Comparison of ENCODE assay signal across 11 cellular contexts in the genomic region with DNA sequence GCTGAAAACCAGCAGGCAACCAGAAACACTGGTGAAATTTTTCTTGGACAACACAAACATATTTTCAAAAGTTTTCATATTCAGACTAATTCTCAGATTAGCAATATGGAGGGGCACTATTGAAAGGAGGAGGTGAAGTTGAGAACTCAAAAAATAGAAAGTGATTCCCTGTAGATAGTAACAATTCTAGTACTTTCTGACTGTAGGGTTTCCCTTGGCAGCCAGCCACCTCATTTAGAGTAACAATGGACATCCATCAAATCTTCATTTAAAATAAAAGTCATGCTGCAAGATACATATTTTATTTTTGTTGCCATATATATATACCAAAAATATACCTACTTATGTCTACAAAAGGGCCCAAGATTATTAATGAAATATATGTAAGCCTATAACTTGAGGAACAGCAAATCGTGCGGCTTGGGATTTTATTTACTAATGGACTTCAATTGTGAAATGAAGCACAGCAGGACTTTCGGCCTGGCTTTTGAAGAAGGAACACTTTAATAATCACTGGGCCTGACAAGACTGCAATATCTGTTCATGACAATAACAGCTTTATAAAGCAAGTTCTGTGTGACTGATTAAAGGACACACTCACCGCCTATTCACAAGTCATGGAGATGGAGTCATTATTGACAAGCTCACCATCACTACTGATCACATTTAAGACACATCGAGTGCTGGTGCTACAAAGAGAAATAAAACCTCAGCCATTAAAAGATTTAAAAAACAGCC. TPM values are rescaled to one million over a fixed set of nuclear protein-coding genes. Genes with fewer than 3 reads are reported as not detected.
A peak's percentile ranks its signal among the peaks of the same experiment; 100 is the strongest.
DNase-seq lines count a peak whose midpoint lies in the region; ATAC-seq, FAIRE-seq and TF ChIP-seq lines count a peak whose summit lies in the region.
"Had no signal": no experiment of that assay in that cellular context is flagged by ENCODE, and none has a peak within 500 bp of the region (broad histone marks: within the 10 kb centered on the region; RNA-seq: fewer than 3 reads in every experiment).

No MANE protein-coding gene starts in this region.

- H3K36me3 Mint-ChIP-seq in activated T-cell treated with anti-CD3 and anti-CD28 coated beads, Interleukin-2, amount 50 U/mL, for 24 hours (ENCODE audit: low read depth): peaks cover 18% of the 10 kb centered on the region
- no peaks in the 10 kb centered on the region for H3K36me3 Mint-ChIP-seq in stimulated activated memory B cell treated with anti-CD40 and anti-IgM and Interleukin-4, amounts not matched to agents 10 μg/mL and 1 μg/mL and 100 μg/mL, for 72 hours

- no peak overlapping the region for H3K4me3 ChIP-seq in coronary artery

- no peaks in the 10 kb centered on the region for H3K9me3 Mint-ChIP-seq in activated T-cell treated with anti-CD3 and anti-CD28 coated beads, Interleukin-2, amount 50 U/mL, for 24 hours
- H3K9me3 Mint-ChIP-seq in stimulated activated memory B cell treated with anti-CD40 and anti-IgM and Interleukin-4, amounts not matched to agents 10 μg/mL and 1 μg/mL and 100 μg/mL, for 72 hours: no peaks in the 10 kb centered on the region
- H3K9me3 Mint-ChIP-seq: CD8-positive, alpha-beta T cell had no signal

- peak overlapping the region; percentile 91 for H3K4me3 Mint-ChIP-seq in activated T-cell treated with anti-CD3 and anti-CD28 coated beads, Interleukin-2, amount 50 U/mL, for 24 hours
- H3K4me3 Mint-ChIP-seq in stimulated activated memory B cell treated with anti-CD40 and anti-IgM and Interleukin-4, amounts not matched to agents 10 μg/mL and 1 μg/mL and 100 μg/mL, for 72 hours: no peak overlapping the region
- H3K4me3 Mint-ChIP-seq: CD8-positive, alpha-beta T cell had no signal

- peak overlapping the region; percentile 99 for H3K27ac Mint-ChIP-seq in activated T-cell treated with anti-CD3 and anti-CD28 coated beads, Interleukin-2, amount 50 U/mL, for 24 hours
- peak overlapping the region; percentile 19 for H3K27ac Mint-ChIP-seq in stimulated activated memory B cell treated with anti-CD40 and anti-IgM and Interleukin-4, amounts not matched to agents 10 μg/mL and 1 μg/mL and 100 μg/mL, for 72 hours
- H3K27ac Mint-ChIP-seq: CD8-positive, alpha-beta T cell had no signal

- no peak for ATAC-seq in stimulated activated memory B cell treated with anti-CD40 and anti-IgM and Interleukin-4, amounts not matched to agents 10 μg/mL and 1 μg/mL and 100 μg/mL, for 72 hours
- ATAC-seq in GM18861 (IDR thresholded peaks at IDR 0.05; ENCODE audit: unreplicated experiment): no peak
- ATAC-seq: CD8-positive, alpha-beta T cell had no signal

- peak overlapping the region; percentile 50 to 100 for H3K27ac ChIP-seq in coronary artery

- FAIRE-seq in RCC 7860 (lab: Jason Lieb, UNC): no peak

- DNase-seq in activated T-cell treated with anti-CD3 and anti-CD28 coated beads, Interleukin-2, amount 50 U/mL, for 24 hours: no peak
- DNase-seq in activated T-cell treated with anti-CD3 and anti-CD28 coated beads, Interleukin-2, amount 50 U/mL, for 48 hours: no peak
- DNase-seq in NCI-H345 treated with DMSO at 0.1 percent for 48 hours (lab: John Stamatoyannopoulos, UW; ENCODE audit: unreplicated experiment) (peak; percentile 87), coronary artery (ENCODE audit: low spot score) (no peak), RCC 7860 (ENCODE audit: low spot score) (no peak), H4 (ENCODE audit: low spot score) (no peak)
- DNase-seq: CD8-positive, alpha-beta T cell; cortex of kidney; NCI-H1436 treated with DMSO at 0.1 percent for 48 hours had no signal

- H3K27me3 Mint-ChIP-seq in activated T-cell treated with anti-CD3 and anti-CD28 coated beads, Interleukin-2, amount 50 U/mL, for 24 hours: no peaks in the 10 kb centered on the region
- no peaks in the 10 kb centered on the region for H3K27me3 Mint-ChIP-seq in stimulated activated memory B cell treated with anti-CD40 and anti-IgM and Interleukin-4, amounts not matched to agents 10 μg/mL and 1 μg/mL and 100 μg/mL, for 72 hours

- peaks cover 61% of the 10 kb centered on the region for H3K4me1 Mint-ChIP-seq in activated T-cell treated with anti-CD3 and anti-CD28 coated beads, Interleukin-2, amount 50 U/mL, for 24 hours (ENCODE audit: low read depth)
- H3K4me1 Mint-ChIP-seq in stimulated activated memory B cell treated with anti-CD40 and anti-IgM and Interleukin-4, amounts not matched to agents 10 μg/mL and 1 μg/mL and 100 μg/mL, for 72 hours: peaks cover 31% of the 10 kb centered on the region

- TF ChIP-seq CTCF in coronary artery (IDR thresholded peaks at IDR 0.05): no peak

RNA-seq across cellular contexts. Expression of a gene that starts 6.8 kb away (rescaled TPM):
- 0.70 TPM in 1 of 2 replicates, not detected in the other for total RNA-seq in H4 (2014; rRNA removed; shearing (Covaris generic))
